In the genomic region with DNA sequence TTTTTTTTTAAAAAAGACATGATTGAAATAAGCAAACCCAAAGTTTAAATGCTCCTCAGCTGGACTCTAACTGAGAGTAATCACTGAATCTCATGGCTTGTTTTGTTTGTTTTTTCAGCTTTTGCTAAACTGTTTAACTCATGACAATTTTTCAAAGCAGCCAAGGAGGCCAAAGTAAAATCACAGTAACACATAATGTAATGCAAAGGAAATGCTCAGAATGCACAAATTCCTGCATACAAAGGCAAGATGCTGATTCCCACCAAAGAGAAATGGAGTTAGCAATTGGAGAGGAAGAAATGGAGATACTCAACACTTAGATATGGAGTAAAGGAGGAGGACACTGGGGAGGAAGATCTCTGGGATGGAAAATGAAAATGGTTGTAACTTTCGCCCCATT, we compare ENCODE assay signal across 17 cellular contexts.
"Had no signal": no experiment of that assay in that cellular context is flagged by ENCODE, and none has a peak within 500 bp of the region (broad histone marks: within the 10 kb centered on the region; RNA-seq: fewer than 3 reads in every experiment).

No MANE protein-coding gene starts in this region.

- H3K4me1 Mint-ChIP-seq: naive thymus-derived CD4-positive, alpha-beta T cell had no signal

- H3K27me3 Mint-ChIP-seq: naive thymus-derived CD4-positive, alpha-beta T cell had no signal

- H3K27me3 ChIP-seq: gastrocnemius medialis, heart right ventricle, ovary had no signal

- H3K4me1 ChIP-seq: gastrocnemius medialis, heart right ventricle had no signal

- H3K9me3 Mint-ChIP-seq: nephron progenitor cell had no signal

- DNase-seq: effector CD4-positive, alpha-beta T cell; gastrocnemius medialis; heart right ventricle; hypothalamus; kidney; left colon; left ventricle myocardium superior; naive thymus-derived CD4-positive, alpha-beta T cell; nephron progenitor cell; ovary; right cardiac atrium; small intestine; stimulated activated CD4-positive, alpha-beta T cell treated with anti-CD3 and anti-CD28 coated beads, Interleukin-2, amount 100 ng/mL, for 48 hours; stimulated activated naive CD4-positive, alpha-beta T cell treated with Interleukin-2 at 50 U/mL for 16 hours; trophoblast cell had no signal

- H3K4me3 ChIP-seq: coronary artery, gastrocnemius medialis, heart right ventricle, lung, ovary had no signal

- H3K4me3 Mint-ChIP-seq: naive thymus-derived CD4-positive, alpha-beta T cell; nephron progenitor cell had no signal

- H3K27ac Mint-ChIP-seq: naive thymus-derived CD4-positive, alpha-beta T cell; nephron progenitor cell had no signal

- ATAC-seq: gastrocnemius medialis; heart right ventricle; left colon; left ventricle myocardium superior; naive thymus-derived CD4-positive, alpha-beta T cell; right cardiac atrium had no signal

- H3K9me3 ChIP-seq: gastrocnemius medialis, heart right ventricle, ovary had no signal

- H3K27ac ChIP-seq: coronary artery, gastrocnemius medialis, heart right ventricle, ovary had no signal

- FAIRE-seq: kidney, small intestine had no signal

- H3K36me3 ChIP-seq: gastrocnemius medialis, heart right ventricle, ovary had no signal

- H3K36me3 Mint-ChIP-seq: naive thymus-derived CD4-positive, alpha-beta T cell had no signal
